ENCODE assay signal across 18 cellular contexts in genomic region chr20:51493346-51493791, GRCh38. TPM values are rescaled to one million over a fixed set of nuclear protein-coding genes. Genes with fewer than 3 reads are reported as not detected.
DNase-seq lines count a peak whose midpoint lies in the region; ATAC-seq, FAIRE-seq and TF ChIP-seq lines count a peak whose summit lies in the region.
"Had no signal": no experiment of that assay in that cellular context is flagged by ENCODE, and none has a peak within 500 bp of the region (broad histone marks: within the 10 kb centered on the region; RNA-seq: fewer than 3 reads in every experiment).

No MANE protein-coding gene starts in this region.

- H2BK12ac ChIP-seq in neuronal stem cell (ENCODE audit: low read length): no peak overlapping the region

- H2BK15ac ChIP-seq in neuronal stem cell (ENCODE audit: low read length): no peak overlapping the region

- H3K36me3 ChIP-seq in endothelial cell of umbilical vein (ENCODE audit: control insufficient read depth in 2 of 2, extremely low read depth in 1 of 2, insufficient read depth in 2 of 2, low read length in 2 of 2): no peaks in the 10 kb centered on the region
- H3K36me3 ChIP-seq in lower lobe of right lung: no peaks in the 10 kb centered on the region
- H3K36me3 ChIP-seq in neuronal stem cell (replicated peaks in 1 of 2; ENCODE audit: control insufficient read depth in 2 of 2, insufficient read depth in 2 of 2, low read length in 2 of 2): no peaks in the 10 kb centered on the region
- H3K36me3 ChIP-seq: esophagus muscularis mucosa, thoracic aorta had no signal

- H3K4me1 ChIP-seq in endothelial cell of umbilical vein (ENCODE audit: control insufficient read depth, extremely low read depth, insufficient read depth, low read length): peaks cover 33% of the 10 kb centered on the region
- peaks cover 66% of the 10 kb centered on the region for H3K4me1 ChIP-seq in lower lobe of right lung
- no peaks in the 10 kb centered on the region for H3K4me1 ChIP-seq in neuronal stem cell (ENCODE audit: control insufficient read depth in 2 of 2, insufficient read depth in 1 of 2, low read depth in 1 of 2, low read length in 2 of 2)

- no peaks in the 10 kb centered on the region for H3K79me2 ChIP-seq in endothelial cell of umbilical vein (ENCODE audit: control insufficient read depth, insufficient read depth, low read length)

- no peaks in the 10 kb centered on the region for H3K79me1 ChIP-seq in neuronal stem cell (ENCODE audit: low read depth, low read length)

- FAIRE-seq in endothelial cell of umbilical vein (lab: Jason Lieb, UNC): no peak

- H3K4me1 Mint-ChIP-seq in activated CD8-positive, alpha-beta T cell treated with anti-CD3 and anti-CD28 coated beads, Interleukin-2, amount 10 ng/mL, durations not matched to agents 7 days and 5 days (ENCODE audit: low read depth): peaks cover 91% of the 10 kb centered on the region
- peaks cover 100% of the 10 kb centered on the region for H3K4me1 Mint-ChIP-seq in stimulated activated naive CD8-positive, alpha-beta T cell treated with anti-CD3 and anti-CD28 coated beads, Interleukin-15, amount 100 ng/mL, for 72 hours

- no peak for TF ChIP-seq CTCF in endothelial cell of umbilical vein (IDR thresholded peaks at IDR 0.05; ENCODE audit: extremely low read depth in 1 of 2, insufficient read depth in 1 of 2, low read depth in 1 of 2, low read length in 2 of 2)
- no peak for TF ChIP-seq CTCF in lower lobe of right lung (IDR thresholded peaks at IDR 0.05)

- TF ChIP-seq POLR2A in endothelial cell of umbilical vein (IDR thresholded peaks at IDR 0.05; ENCODE audit: low read depth, low read length): no peak

- H3K9me3 ChIP-seq in endothelial cell of umbilical vein (replicated peaks; ENCODE audit: control insufficient read depth, insufficient read depth, low read length): no peaks in the 10 kb centered on the region
- H3K9me3 ChIP-seq in lower lobe of right lung: no peaks in the 10 kb centered on the region
- no peaks in the 10 kb centered on the region for H3K9me3 ChIP-seq in neuronal stem cell (replicated peaks in 1 of 2; ENCODE audit: control insufficient read depth in 2 of 2, insufficient read depth in 1 of 2, low read depth in 1 of 2, low read length in 2 of 2)
- H3K9me3 ChIP-seq: esophagus muscularis mucosa, thoracic aorta had no signal

- intact Hi-C loops in endothelial cell of umbilical vein (cut with micrococcal nuclease) (loop anchor here (2.0 to 5.0 kb wide), 3 partner anchors 34 to 106 kb away; no protein-coding TSS in a partner anchor), lower lobe of right lung (cut with DNase I) (no loop called here)

- WGBS in neuronal stem cell (ENCODE audit: extremely low coverage in 2 of 2, insufficient read length in 2 of 2, insufficient replicate concordance in 1 of 2), 2 donors: no CpG with 5 or more reads among the region's 10 CpGs

- H3K27me3 ChIP-seq in endothelial cell of umbilical vein (ENCODE audit: control insufficient read depth in 2 of 2, insufficient read depth in 2 of 2, low read length in 2 of 2) (no peaks in the 10 kb centered on the region), lower lobe of right lung (ENCODE audit: low read depth) (no peaks in the 10 kb centered on the region), neuronal stem cell (ENCODE audit: control insufficient read depth in 3 of 3, insufficient read depth in 3 of 3, low read depth in 1 of 3, low read length in 3 of 3) (no peaks in the 10 kb centered on the region)
- H3K27me3 ChIP-seq: esophagus muscularis mucosa had no signal

- no peak overlapping the region for H4K91ac ChIP-seq in neuronal stem cell (ENCODE audit: low read depth, low read length, poor library complexity)

- H3K9ac ChIP-seq in endothelial cell of umbilical vein (replicated peaks; ENCODE audit: extremely low read depth, insufficient read depth, low read length) (no peak overlapping the region), neuronal stem cell (ENCODE audit: low read depth, low read length, poor library complexity) (no peak overlapping the region)
- H3K9ac ChIP-seq: KMS-11 had no signal

- H3K4me3 ChIP-seq in endothelial cell of umbilical vein (replicated peaks in 1 of 3; ENCODE audit: insufficient read depth in 1 of 3, low read depth in 1 of 3, low read length in 3 of 3) (no peak overlapping the region), lower lobe of right lung (no peak overlapping the region), neuronal stem cell (ENCODE audit: low read length in 2 of 2) (no peak overlapping the region)
- H3K4me3 ChIP-seq: GM23248 had no signal

- DNase-seq in stimulated activated CD4-positive, alpha-beta T cell treated with anti-CD3 and anti-CD28 coated beads, Interleukin-15, amount 100 ng/mL, for 24 hours: peak; percentile 59
- DNase-seq in stimulated activated CD4-positive, alpha-beta T cell treated with anti-CD3 and anti-CD28 coated beads, Interleukin-4, amount 100 ng/mL, for 4 hours: no peak
- DNase-seq in activated CD8-positive, alpha-beta T cell treated with anti-CD3 and anti-CD28 coated beads, Interleukin-2, amount 10 ng/mL, durations not matched to agents 7 days and 5 days: no peak
- DNase-seq in endothelial cell of umbilical vein (ENCODE audit: low read depth, low spot score): no peak
- DNase-seq in stimulated activated naive CD8-positive, alpha-beta T cell treated with anti-CD3 and anti-CD28 coated beads, Interleukin-15, amount 100 ng/mL, for 72 hours: peak in 1 of 2 donors; percentile 42
- DNase-seq in superior temporal gyrus (ENCODE audit: extremely low spot score): no peak
- no peak for DNase-seq in lower lobe of right lung
- DNase-seq in neuronal stem cell (ENCODE audit: low spot score): no peak
- DNase-seq: NCI-H2171, NCI-H82, nephron progenitor cell, SW 1271 had no signal

- no peaks in the 10 kb centered on the region for H4K20me1 ChIP-seq in endothelial cell of umbilical vein (replicated peaks; ENCODE audit: control insufficient read depth, extremely low read depth, insufficient read depth, low read length)

- dilution Hi-C loops in endothelial cell of umbilical vein (cut with MboI; ENCODE audit: extremely low pct_ligation_motif_present, low sequenced_read_pairs): no loop called here

- peak overlapping the region; percentile 85 for H3K27ac Mint-ChIP-seq in activated CD8-positive, alpha-beta T cell treated with anti-CD3 and anti-CD28 coated beads, Interleukin-2, amount 10 ng/mL, durations not matched to agents 7 days and 5 days
- peak overlapping the region in 1 of 2 donors; percentile 28 for H3K27ac Mint-ChIP-seq in stimulated activated naive CD8-positive, alpha-beta T cell treated with anti-CD3 and anti-CD28 coated beads, Interleukin-15, amount 100 ng/mL, for 72 hours
- H3K27ac Mint-ChIP-seq: brain, nephron progenitor cell had no signal

- H3K27ac ChIP-seq in endothelial cell of umbilical vein (ENCODE audit: insufficient read depth, low read depth, low read length): peak overlapping the region; percentile 81
- H3K27ac ChIP-seq in lower lobe of right lung: no peak overlapping the region
- H3K27ac ChIP-seq in neuronal stem cell (replicated peaks; ENCODE audit: low read length): no peak overlapping the region
- H3K27ac ChIP-seq: GM23248, KMS-11, thoracic aorta had no signal

- H3K4me3 Mint-ChIP-seq in activated CD8-positive, alpha-beta T cell treated with anti-CD3 and anti-CD28 coated beads, Interleukin-2, amount 10 ng/mL, durations not matched to agents 7 days and 5 days: no peak overlapping the region
- peak overlapping the region; percentile 69 to 87 for H3K4me3 Mint-ChIP-seq in stimulated activated naive CD8-positive, alpha-beta T cell treated with anti-CD3 and anti-CD28 coated beads, Interleukin-15, amount 100 ng/mL, for 72 hours
- H3K4me3 Mint-ChIP-seq: brain, nephron progenitor cell had no signal

- no peaks in the 10 kb centered on the region for H3K9me3 Mint-ChIP-seq in activated CD8-positive, alpha-beta T cell treated with anti-CD3 and anti-CD28 coated beads, Interleukin-2, amount 10 ng/mL, durations not matched to agents 7 days and 5 days (ENCODE audit: insufficient read depth)
- peaks cover under 1% of the 10 kb centered on the region in 2 donors for H3K9me3 Mint-ChIP-seq in stimulated activated naive CD8-positive, alpha-beta T cell treated with anti-CD3 and anti-CD28 coated beads, Interleukin-15, amount 100 ng/mL, for 72 hours
- H3K9me3 Mint-ChIP-seq: activated T-helper 1 cell treated with anti-CD3 and anti-CD28 coated beads, Interleukin-12 subunit alpha, Interleukin-12 subunit beta, Interleukin-2, Interleukin-4 antibody, amounts not matched to agents 30 ng/mL and 10 ng/mL and 1 ng/mL, durations not matched to agents 14 hours and 24 hours and 36 hours; brain; nephron progenitor cell had no signal

- no peak overlapping the region for H4K8ac ChIP-seq in neuronal stem cell (ENCODE audit: low read depth, low read length)

- no peak overlapping the region for H2BK120ac ChIP-seq in neuronal stem cell (ENCODE audit: low read depth, low read length)

- H2BK5ac ChIP-seq in neuronal stem cell (ENCODE audit: low read length): no peak overlapping the region

- no peak overlapping the region for H3K18ac ChIP-seq in neuronal stem cell (ENCODE audit: low read length)

- H3K9me1 ChIP-seq in endothelial cell of umbilical vein (replicated peaks; ENCODE audit: control insufficient read depth, extremely low read depth, insufficient read depth, low read length): no peaks in the 10 kb centered on the region

- H3K36me3 Mint-ChIP-seq in activated CD8-positive, alpha-beta T cell treated with anti-CD3 and anti-CD28 coated beads, Interleukin-2, amount 10 ng/mL, durations not matched to agents 7 days and 5 days (ENCODE audit: low read depth): peaks cover 80% of the 10 kb centered on the region
- H3K36me3 Mint-ChIP-seq: brain had no signal

- H2AK5ac ChIP-seq in neuronal stem cell (ENCODE audit: low read depth, low read length): no peak overlapping the region

- no peak overlapping the region for H3K23ac ChIP-seq in neuronal stem cell (ENCODE audit: low read depth, low read length, poor library complexity)

- no peak overlapping the region for H3K4ac ChIP-seq in neuronal stem cell (ENCODE audit: low read length)

- H3K14ac ChIP-seq in neuronal stem cell (ENCODE audit: low read length): no peak overlapping the region

- POLR2A ChIA-PET in activated CD8-positive, alpha-beta T cell treated with anti-CD3 and anti-CD28 coated beads, Interleukin-2, amount 10 ng/mL, durations not matched to agents 7 days and 5 days (lab: Charles Lee): no interaction called here
- POLR2A ChIA-PET in endothelial cell of umbilical vein (lab: Charles Lee): interaction anchor here (1.4 kb wide), 1 partner anchor 37 kb away, joined by 4 read pairs; no protein-coding TSS in a partner anchor

- H2AFZ ChIP-seq in endothelial cell of umbilical vein (ENCODE audit: low read depth, low read length) (no peak overlapping the region), neuronal stem cell (ENCODE audit: low read length) (no peak overlapping the region)

- ATAC-seq in activated CD8-positive, alpha-beta T cell treated with anti-CD3 and anti-CD28 coated beads, Interleukin-2, amount 10 ng/mL, durations not matched to agents 7 days and 5 days: no peak
- peak; percentile 54 for ATAC-seq in stimulated activated naive CD8-positive, alpha-beta T cell treated with anti-CD3 and anti-CD28 coated beads, Interleukin-15, amount 100 ng/mL, for 72 hours
- no peak for ATAC-seq in lower lobe of right lung

- H3K4me2 ChIP-seq in endothelial cell of umbilical vein (ENCODE audit: insufficient read depth, low read length) (no peak overlapping the region), neuronal stem cell (ENCODE audit: insufficient read depth, low read length, poor library complexity, severe bottlenecking) (no peak overlapping the region)
- H3K4me2 ChIP-seq: KMS-11 had no signal

- CTCF ChIA-PET in activated CD8-positive, alpha-beta T cell treated with anti-CD3 and anti-CD28 coated beads, Interleukin-2, amount 10 ng/mL, durations not matched to agents 7 days and 5 days (lab: Charles Lee): interaction anchor here (1.4 to 1.8 kb wide), 4 partner anchors 12 to 101 kb away, joined by 3 to 10 read pairs (median 6); no protein-coding TSS in a partner anchor
- CTCF ChIA-PET in endothelial cell of umbilical vein (lab: Charles Lee): interaction anchor here (1.1 to 1.8 kb wide), 3 partner anchors 9 to 108 kb away, joined by 3 to 12 read pairs (median 4); no protein-coding TSS in a partner anchor

- no peaks in the 10 kb centered on the region for H3K27me3 Mint-ChIP-seq in activated CD8-positive, alpha-beta T cell treated with anti-CD3 and anti-CD28 coated beads, Interleukin-2, amount 10 ng/mL, durations not matched to agents 7 days and 5 days (ENCODE audit: low read depth)
- no peaks in the 10 kb centered on the region for H3K27me3 Mint-ChIP-seq in stimulated activated naive CD8-positive, alpha-beta T cell treated with anti-CD3 and anti-CD28 coated beads, Interleukin-15, amount 100 ng/mL, for 72 hours
- H3K27me3 Mint-ChIP-seq: brain had no signal

- BruUV-seq in endothelial cell of umbilical vein (replicated peaks; lab: Mats Ljungman, UMichigan): no TSS peak

RNA-seq across cellular contexts. Expression of gene NFATC2, which starts 49.1 kb away (rescaled TPM):
- total RNA-seq in activated CD8-positive, alpha-beta T cell treated with anti-CD3 and anti-CD28 coated beads, Interleukin-2, amount 10 ng/mL, durations not matched to agents 7 days and 5 days: 10 to 100 TPM; 53.5 to 55.8 TPM
- total RNA-seq in endothelial cell of umbilical vein (12.9 and 13.0 TPM in 2 replicates), lower lobe of right lung (6.6 TPM)
- 2.0 and 3.1 TPM in 2 replicates for polyA plus RNA-seq in endothelial cell of umbilical vein
- 3.6 and 3.7 TPM in 2 replicates for polyA plus RNA-seq in endothelial cell of umbilical vein (2011; cell fraction: cytosol; rRNA removed)
- polyA plus RNA-seq in endothelial cell of umbilical vein (2011; cell fraction: nucleus; rRNA removed): 8.8 and 9.8 TPM in 2 replicates
- 5.0 and 6.5 TPM in 2 replicates for polyA plus RNA-seq in endothelial cell of umbilical vein (2012)
- 4.4 and 8.0 TPM in 2 replicates for polyA minus RNA-seq in endothelial cell of umbilical vein
- not detected for polyA minus RNA-seq in endothelial cell of umbilical vein (2011; cell fraction: cytosol; rRNA and poly(A)+ RNA removed)
- 16.8 and 24.5 TPM in 2 replicates for polyA minus RNA-seq in endothelial cell of umbilical vein (2011; cell fraction: nucleus; rRNA and poly(A)+ RNA removed)
- 0.67 TPM for polyA plus RNA-seq in neuronal stem cell (2013, experiment 1 of 2)
- polyA plus RNA-seq in neuronal stem cell (2013, experiment 2 of 2): 0.76 TPM
